In the genomic region with DNA sequence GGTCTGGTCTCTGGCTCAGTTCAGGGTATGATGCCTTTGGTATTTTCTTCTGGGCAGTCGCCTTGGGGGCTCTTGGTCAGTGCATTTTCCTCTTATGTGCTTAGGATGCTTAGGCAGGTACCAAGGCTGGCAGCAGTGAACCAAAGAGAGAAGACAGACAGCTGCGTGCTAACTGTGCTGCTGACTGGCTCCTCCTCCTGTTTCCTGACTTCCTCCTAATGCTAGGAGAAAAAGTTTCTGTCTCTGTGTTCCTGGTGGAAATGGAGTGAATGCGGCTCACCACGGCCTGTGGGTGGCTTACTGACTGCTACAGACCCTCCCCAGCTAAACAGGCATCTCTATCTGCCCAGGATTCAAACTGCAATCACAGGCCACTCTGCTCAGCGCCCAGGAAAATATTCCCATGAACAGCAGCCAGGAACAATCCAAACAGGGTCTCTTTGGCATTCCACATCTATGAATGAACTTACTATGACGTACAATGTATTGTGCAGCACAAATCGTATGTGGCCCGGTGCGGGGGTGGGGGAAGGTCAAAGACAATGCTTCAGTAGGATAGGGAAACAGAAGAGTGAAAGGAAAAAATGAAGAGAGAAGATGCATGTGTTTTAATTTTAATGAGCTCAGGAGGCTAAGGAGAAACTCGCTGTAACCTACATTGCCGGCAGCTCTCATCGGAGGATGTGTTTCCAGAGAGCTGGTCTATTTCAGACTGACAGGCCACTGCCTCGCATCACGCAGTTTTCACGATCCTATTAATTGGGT, we compare ENCODE assay signal across 13 cellular contexts. TPM values are rescaled to one million over a fixed set of nuclear protein-coding genes. Genes with fewer than 3 reads are reported as not detected.
A peak's percentile ranks its signal among the peaks of the same experiment; 100 is the strongest.
DNase-seq lines count a peak whose midpoint lies in the region; ATAC-seq and TF ChIP-seq lines count a peak whose summit lies in the region.
"Had no signal": no experiment of that assay in that cellular context is flagged by ENCODE, and none has a peak within 500 bp of the region (broad histone marks: within the 10 kb centered on the region; RNA-seq: fewer than 3 reads in every experiment).

No MANE protein-coding gene starts in this region.

- H3K36me3 ChIP-seq in left ventricle myocardium inferior = peaks cover 12% of the 10 kb centered on the region
- H3K36me3 ChIP-seq: right lobe of liver had no signal

- ATAC-seq in left ventricle myocardium superior (no peak), GM18868 (IDR thresholded peaks at IDR 0.05; ENCODE audit: unreplicated experiment) (no peak)

- no peaks in the 10 kb centered on the region for H3K27me3 ChIP-seq in left ventricle myocardium inferior (ENCODE audit: low read depth)
- H3K27me3 ChIP-seq: right lobe of liver had no signal

- peaks cover 41% of the 10 kb centered on the region for H3K4me1 ChIP-seq in left ventricle myocardium inferior

- H3K9me3 ChIP-seq in left ventricle myocardium inferior (replicated peaks) = no peaks in the 10 kb centered on the region
- H3K9me3 ChIP-seq: right lobe of liver had no signal

- TF ChIP-seq CTCF in left ventricle myocardium inferior (IDR thresholded peaks at IDR 0.05; ENCODE audit: borderline replicate concordance) (no peak), foreskin fibroblast (IDR thresholded peaks at IDR 0.05; ENCODE audit: low read depth, low read length) (no peak)

- H3K27ac ChIP-seq in left ventricle myocardium inferior (replicated peaks) (peak overlapping the region; percentile 87), caudate nucleus (ENCODE audit: low read depth, low read length) (peak overlapping the region; percentile 44)

- DNase-seq in left ventricle myocardium inferior (no peak), left ventricle myocardium superior (no peak), caudate nucleus (lab: John Stamatoyannopoulos, UW) (peak in 15 of 61 donors; percentile 25 to 71 (median 45)), midbrain (lab: John Stamatoyannopoulos, UW) (peak; percentile 44), foreskin fibroblast (no peak), EL (no peak), NCI-H1092 (lab: John Stamatoyannopoulos, UW) (no peak)
- DNase-seq: activated CD4-positive, alpha-beta memory T cell treated with anti-CD3 and anti-CD28 coated beads, Interleukin-2, amount 10 ng/mL, durations not matched to agents 7 days and 5 days; central memory CD4-positive, alpha-beta T cell; NCI-H1105; right lobe of liver had no signal

- intact Hi-C loops in left ventricle myocardium inferior (cut with micrococcal nuclease) = no loop called here
- intact Hi-C loops in left ventricle myocardium superior (cut with micrococcal nuclease) = no loop called here

- H3K4me3 ChIP-seq in left ventricle myocardium inferior (peak overlapping the region; percentile 87), foreskin fibroblast (ENCODE audit: low read depth in 1 of 2, low read length in 2 of 2) (no peak overlapping the region)
- H3K4me3 ChIP-seq: right lobe of liver had no signal

RNA-seq across cellular contexts. Expression of a gene that starts 2.8 kb away (rescaled TPM):
- total RNA-seq in left ventricle myocardium inferior = 8.7 TPM
- total RNA-seq in left ventricle myocardium superior = 11.1 TPM
- total RNA-seq: RPMI7951 had no signal
